9 cellular contexts compared by ENCODE assay signal in the genomic region with DNA sequence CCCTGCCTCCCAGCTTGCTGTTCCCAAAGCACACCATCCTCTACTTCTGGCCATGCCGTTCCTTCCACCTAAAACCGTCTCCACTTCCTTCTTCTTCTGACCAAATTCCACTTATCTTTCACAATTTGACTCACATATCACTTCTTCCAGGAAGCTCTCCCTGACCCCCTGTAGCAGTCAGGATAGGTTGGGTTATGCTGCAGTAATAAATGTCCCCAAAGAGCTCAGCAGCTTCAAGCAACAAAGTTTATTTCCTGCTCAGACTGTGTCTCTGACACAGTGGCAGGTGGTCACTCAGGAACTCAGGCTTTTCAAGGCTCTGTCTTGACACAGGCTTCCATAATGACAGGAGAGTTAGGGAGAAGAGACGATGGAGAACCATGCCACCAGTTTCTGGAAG. TPM values are rescaled to one million over a fixed set of nuclear protein-coding genes. Genes with fewer than 3 reads are reported as not detected.
"Had no signal": no experiment of that assay in that cellular context is flagged by ENCODE, and none has a peak within 500 bp of the region (broad histone marks: within the 10 kb centered on the region; RNA-seq: fewer than 3 reads in every experiment).

No MANE protein-coding gene starts in this region.

- H3K36me3 Mint-ChIP-seq: IgD-negative memory B cell had no signal

- H3K4me2 ChIP-seq: GM23338 had no signal

- ATAC-seq: GM23338 had no signal

- H2AFZ ChIP-seq: GM23338 had no signal

- H3K27ac Mint-ChIP-seq: GM23338, H9, IgD-negative memory B cell had no signal

- H3K9me3 Mint-ChIP-seq: GM23338, H9, IgD-negative memory B cell had no signal

- H3K4me3 Mint-ChIP-seq: GM23338, H9, IgD-negative memory B cell had no signal

- H3K4me3 ChIP-seq: GM23338 had no signal

- FAIRE-seq: H1, H54, HTR-8/SVneo had no signal

- H3K4me1 Mint-ChIP-seq: GM23338, H9 had no signal

- DNase-seq: H9, HCEC 1CT, KBM-7 had no signal

RNA-seq across cellular contexts. Expression of a gene that starts 27.4 kb away (rescaled TPM):
- total RNA-seq: HT-29 had no signal
- polyA plus RNA-seq: IgD-negative memory B cell had no signal
